9 cellular contexts compared by ENCODE assay signal in the genomic region with DNA sequence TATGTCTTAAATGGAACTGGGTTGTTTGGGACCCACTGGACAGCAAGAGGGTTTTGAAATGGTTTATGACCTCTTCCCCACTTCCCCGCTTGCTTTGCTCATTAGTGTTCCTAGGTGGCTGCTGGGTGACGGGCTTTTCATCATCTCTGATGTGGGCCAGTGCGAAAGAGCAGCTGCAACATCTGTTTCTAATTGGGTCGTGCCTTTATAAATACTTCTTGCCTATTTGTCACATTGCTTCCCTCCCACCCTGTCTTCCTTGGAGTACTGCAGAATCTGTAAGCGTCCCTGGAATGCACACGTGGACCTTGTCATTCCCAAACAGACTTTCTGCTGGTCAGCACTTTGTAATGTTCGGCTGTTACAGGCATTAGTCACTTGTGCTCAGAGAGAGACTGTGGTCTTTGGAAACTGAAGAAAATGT. TPM values are rescaled to one million over a fixed set of nuclear protein-coding genes. Genes with fewer than 3 reads are reported as not detected.
DNase-seq lines count a peak whose midpoint lies in the region; ATAC-seq and TF ChIP-seq lines count a peak whose summit lies in the region.
"Had no signal": no experiment of that assay in that cellular context is flagged by ENCODE, and none has a peak within 500 bp of the region (broad histone marks: within the 10 kb centered on the region; RNA-seq: fewer than 3 reads in every experiment).

No MANE protein-coding gene starts in this region.

- peaks cover 11% of the 10 kb centered on the region for H3K4me1 ChIP-seq in RWPE2 (ENCODE audit: insufficient read depth, poor library complexity, severe bottlenecking)
- H3K4me1 ChIP-seq in ovary (ENCODE audit: insufficient read depth), result peaks cover 19% of the 10 kb centered on the region

- no peak for TF ChIP-seq POLR2A in ovary (IDR thresholded peaks at IDR 0.05)

- H3K27ac ChIP-seq in RWPE2 (ENCODE audit: poor library complexity, severe bottlenecking) (peak overlapping the region; percentile 6), ovary (peak overlapping the region in 1 of 2 donors; percentile 42)
- H3K27ac ChIP-seq: HL-60 had no signal

- H3K36me3 ChIP-seq in RWPE2 (ENCODE audit: low read depth) (no peaks in the 10 kb centered on the region), ovary (no peaks in the 10 kb centered on the region)

- H3K4me3 ChIP-seq in AG09309 (ENCODE audit: control insufficient read depth, low read depth, low read length), result no peak overlapping the region
- H3K4me3 ChIP-seq in RWPE2 (ENCODE audit: severe bottlenecking), result no peak overlapping the region
- H3K4me3 ChIP-seq in fibroblast of villous mesenchyme (ENCODE audit: low read depth, low read length), result no peak overlapping the region
- no peak overlapping the region for H3K4me3 ChIP-seq in ovary

- H3K27me3 ChIP-seq in RWPE2 (ENCODE audit: insufficient read depth, poor library complexity, severe bottlenecking) (no peaks in the 10 kb centered on the region), ovary (no peaks in the 10 kb centered on the region)

- TF ChIP-seq CTCF in AG09309 (IDR thresholded peaks at IDR 0.05; ENCODE audit: control insufficient read depth, insufficient read depth, low read depth, low read length, missing control alignments), result no peak
- TF ChIP-seq CTCF in RWPE2 (IDR thresholded peaks at IDR 0.05; ENCODE audit: poor library complexity, severe bottlenecking), result no peak
- TF ChIP-seq CTCF in fibroblast of villous mesenchyme (IDR thresholded peaks at IDR 0.05; ENCODE audit: insufficient read depth, low read depth, low read length), result no peak
- no peak for TF ChIP-seq CTCF in ovary (IDR thresholded peaks at IDR 0.05)

- H3K9me3 ChIP-seq in RWPE2 (ENCODE audit: severe bottlenecking), result no peaks in the 10 kb centered on the region
- no peaks in the 10 kb centered on the region for H3K9me3 ChIP-seq in ovary

- peak; percentile 97 for ATAC-seq in RWPE2 (ENCODE audit: low read depth)

- peak; percentile 29 for TF ChIP-seq EP300 in ovary (IDR thresholded peaks at IDR 0.05)

- intact Hi-C loops in ovary (cut with DNase I), result no loop called here

- WGBS in ovary, 3 donors, result 6 to 11% (median 8%) methylated on average over 7 of the region's 7 CpGs

- DNase-seq in AG09309 (ENCODE audit: low read depth) (peak; percentile 100), RWPE2 (ENCODE audit: low spot score) (no peak), fibroblast of villous mesenchyme (ENCODE audit: low read depth) (peak; percentile 100), ovary (peak; percentile 31 to 72 (median 47)), NCI-H1092 treated with DMSO at 0.1 percent for 48 hours (lab: John Stamatoyannopoulos, UW) (no peak), DMS79 (lab: John Stamatoyannopoulos, UW) (no peak), NCI-H1436 treated with DMSO at 0.1 percent for 48 hours (lab: John Stamatoyannopoulos, UW) (no peak), iPS-NIHi11 (ENCODE audit: low spot score) (no peak)

RNA-seq across cellular contexts. Expression of a gene that starts 35.2 kb away (rescaled TPM):
- 439 and 632 TPM in 2 replicates for total RNA-seq in fibroblast of villous mesenchyme
- 10 to 100 TPM; 29.9 to 86.0 (median 54.1) TPM for total RNA-seq in ovary
- 10 to 100 TPM; 24.3 to 43.6 TPM for polyA plus RNA-seq in ovary

Comparison
In these comparisons a context has a peak if more than half of its experiments do, and no peak if none do; other contexts are left out.
1. DNase-seq: peak in AG09309 (single experiment), fibroblast of villous mesenchyme (single experiment) and ovary (5 of 5); none in RWPE2 (single experiment), NCI-H1092 treated with DMSO at 0.1 percent for 48 hours (single experiment), DMS79 (single experiment), NCI-H1436 treated with DMSO at 0.1 percent for 48 hours (single experiment) and iPS-NIHi11 (single experiment).